18 cellular contexts compared by ENCODE assay signal in the genomic region with DNA sequence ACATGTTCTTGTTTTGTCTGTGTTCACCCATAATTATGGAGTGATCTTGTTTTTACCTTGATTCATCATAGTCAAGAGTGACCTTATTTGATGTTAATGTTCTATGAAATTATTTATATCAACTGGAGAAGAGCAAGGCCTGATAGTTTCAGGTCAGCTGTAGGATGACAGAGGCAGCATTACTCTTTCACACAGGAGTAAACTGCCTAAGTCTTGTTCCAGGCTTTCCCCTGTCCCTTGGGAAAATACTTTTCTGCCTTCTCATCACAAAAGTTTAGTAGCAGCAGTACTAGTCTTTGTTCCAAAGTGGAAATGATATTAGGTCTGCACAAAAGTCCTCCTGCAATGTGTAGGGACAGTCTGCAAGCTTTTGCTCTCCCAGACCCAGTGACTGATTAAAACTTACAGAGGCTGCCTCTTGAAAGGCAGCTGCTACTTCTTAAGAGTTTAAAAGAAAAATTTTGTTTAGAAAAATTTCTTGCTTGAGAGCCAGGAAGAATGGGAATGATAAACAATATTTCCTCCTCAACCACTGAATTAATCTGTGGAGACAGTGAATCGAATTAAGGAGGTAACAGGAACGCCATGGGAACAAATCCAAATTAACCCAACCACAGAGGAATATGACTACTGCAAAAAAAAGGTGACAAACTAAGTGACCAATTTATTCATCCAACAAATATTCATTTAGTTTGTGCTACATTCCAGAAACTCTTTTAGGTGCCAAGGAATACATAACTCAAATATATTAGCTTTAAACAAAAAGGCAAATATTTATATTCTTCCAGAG.
A peak's percentile ranks its signal among the peaks of the same experiment; 100 is the strongest.
DNase-seq lines count a peak whose midpoint lies in the region; ATAC-seq and TF ChIP-seq lines count a peak whose summit lies in the region.
"Had no signal": no experiment of that assay in that cellular context is flagged by ENCODE, and none has a peak within 500 bp of the region (broad histone marks: within the 10 kb centered on the region; RNA-seq: fewer than 3 reads in every experiment).

No MANE protein-coding gene starts in this region.

- no peak for TF ChIP-seq EP300 in ovary (IDR thresholded peaks at IDR 0.05)

- H3K9me3 Mint-ChIP-seq in osteocyte (ENCODE audit: unreplicated experiment), result peaks cover 5% of the 10 kb centered on the region
- peaks cover 9% of the 10 kb centered on the region for H3K9me3 Mint-ChIP-seq in activated naive CD4-positive, alpha-beta T cell treated with anti-CD3 and anti-CD28 coated beads for 36 hours

- ATAC-seq in HG02588 (IDR thresholded peaks at IDR 0.05; ENCODE audit: unreplicated experiment), result no peak
- ATAC-seq: HCT116 had no signal

- H3K4me3 Mint-ChIP-seq in osteocyte (ENCODE audit: unreplicated experiment), result no peak overlapping the region
- no peak overlapping the region for H3K4me3 Mint-ChIP-seq in activated naive CD4-positive, alpha-beta T cell treated with anti-CD3 and anti-CD28 coated beads for 36 hours
- H3K4me3 Mint-ChIP-seq: CD4-positive, alpha-beta T cell had no signal

- H3K27me3 ChIP-seq in ovary, result no peaks in the 10 kb centered on the region

- peaks cover 4% of the 10 kb centered on the region for H3K36me3 Mint-ChIP-seq in osteocyte (ENCODE audit: unreplicated experiment)
- no peaks in the 10 kb centered on the region for H3K36me3 Mint-ChIP-seq in activated naive CD4-positive, alpha-beta T cell treated with anti-CD3 and anti-CD28 coated beads for 36 hours (ENCODE audit: low read depth)

- H3K27ac Mint-ChIP-seq in osteocyte (ENCODE audit: unreplicated experiment), result peak overlapping the region; percentile 69
- no peak overlapping the region for H3K27ac Mint-ChIP-seq in activated naive CD4-positive, alpha-beta T cell treated with anti-CD3 and anti-CD28 coated beads for 36 hours
- H3K27ac Mint-ChIP-seq: CD4-positive, alpha-beta T cell had no signal

- no peak for TF ChIP-seq POLR2A in ovary (IDR thresholded peaks at IDR 0.05)

- H3K9ac ChIP-seq in SK-N-MC (ENCODE audit: insufficient read length), result no peak overlapping the region

- H3K36me3 ChIP-seq in SK-N-MC (ENCODE audit: insufficient read depth, low read length), result no peaks in the 10 kb centered on the region
- no peaks in the 10 kb centered on the region for H3K36me3 ChIP-seq in ovary

- H3K27ac ChIP-seq in SK-N-MC (0 out of 2 replicates have a peak overlapping the region, but pooled peaks have one; percentile 5), ovary (no peak overlapping the region)

- TF ChIP-seq CTCF in osteocyte (IDR thresholded peaks at IDR 0.05) (no peak), ovary (IDR thresholded peaks at IDR 0.05) (no peak)

- 10 to 14% (median 13%) methylated on average over 2 of the region's 2 CpGs for WGBS in ovary, 3 donors

- H3K9me3 ChIP-seq in SK-N-MC (ENCODE audit: low read depth, low read length) (0 out of 2 replicates have a peak, but pooled peaks cover 5% of the 10 kb centered on the region), ovary (no peaks in the 10 kb centered on the region)

- H3K4me1 Mint-ChIP-seq in osteocyte (ENCODE audit: unreplicated experiment), result peaks cover 44% of the 10 kb centered on the region
- no peaks in the 10 kb centered on the region for H3K4me1 Mint-ChIP-seq in activated naive CD4-positive, alpha-beta T cell treated with anti-CD3 and anti-CD28 coated beads for 36 hours (ENCODE audit: low read depth)

- CTCF ChIA-PET in activated naive CD4-positive, alpha-beta T cell treated with anti-CD3 and anti-CD28 coated beads for 36 hours (lab: Charles Lee), result no interaction called here

- no peaks in the 10 kb centered on the region for H3K27me3 Mint-ChIP-seq in osteocyte (ENCODE audit: unreplicated experiment)
- H3K27me3 Mint-ChIP-seq in activated naive CD4-positive, alpha-beta T cell treated with anti-CD3 and anti-CD28 coated beads for 36 hours (ENCODE audit: low read depth), result no peaks in the 10 kb centered on the region
- H3K27me3 Mint-ChIP-seq: CD4-positive, alpha-beta T cell had no signal

- H3K4me3 ChIP-seq in SK-N-MC (no peak overlapping the region), ovary (no peak overlapping the region)

- intact Hi-C loops in activated naive CD4-positive, alpha-beta T cell treated with anti-CD3 and anti-CD28 coated beads for 36 hours (cut with micrococcal nuclease), result no loop called here
- intact Hi-C loops in ovary (cut with DNase I), result no loop called here

- DNase-seq in EH (ENCODE audit: low read depth), result peak; percentile 39
- no peak for DNase-seq in SK-N-MC (ENCODE audit: low read depth, low spot score)
- DNase-seq in dedifferentiated amniotic fluid mesenchymal stem cell (ENCODE audit: extremely low spot score), result peak; percentile 17
- DNase-seq in osteocyte (ENCODE audit: extremely low spot score, unreplicated experiment), result no peak
- no peak for DNase-seq in stimulated activated CD4-positive, alpha-beta T cell treated with anti-CD3 and anti-CD28 coated beads, Interleukin-4, amount 100 ng/mL, for 4 hours
- no peak for DNase-seq in activated naive CD4-positive, alpha-beta T cell treated with anti-CD3 and anti-CD28 coated beads for 36 hours
- DNase-seq in ovary, result no peak
- DNase-seq: CD4-positive, alpha-beta T cell; DMS153; GOT3; NCI-H1105 treated with DMSO at 0.1 percent for 48 hours; NCI-H1694; NCI-H2081 treated with DMSO at 0.1 percent for 48 hours; NCI-H446 treated with DMSO at 0.1 percent for 48 hours; NK-92 treated with Interleukin-12 subunit alpha and Interleukin-12 subunit beta, amount 100 ng/mL, for 24 hours; SHP77 had no signal

- no peaks in the 10 kb centered on the region for H3K4me1 ChIP-seq in ovary (ENCODE audit: insufficient read depth)

Comparison
In these comparisons a context has a peak if more than half of its experiments do, and no peak if none do; other contexts are left out.
1. DNase-seq: peak in EH (single experiment) and dedifferentiated amniotic fluid mesenchymal stem cell (single experiment); none in SK-N-MC (single experiment), osteocyte (single experiment), stimulated activated CD4-positive, alpha-beta T cell treated with anti-CD3 and anti-CD28 coated beads, Interleukin-4, amount 100 ng/mL, for 4 hours (0 of 2), activated naive CD4-positive, alpha-beta T cell treated with anti-CD3 and anti-CD28 coated beads for 36 hours (single experiment) and ovary (0 of 5).